In genomic region chrX:134237363-134237702, GRCh38 we compare ENCODE assay signal across 9 cellular contexts. TPM values are rescaled to one million over a fixed set of nuclear protein-coding genes. Genes with fewer than 3 reads are reported as not detected.
A peak's percentile ranks its signal among the peaks of the same experiment; 100 is the strongest.
DNase-seq lines count a peak whose midpoint lies in the region; ATAC-seq and TF ChIP-seq lines count a peak whose summit lies in the region.
"Had no signal": no experiment of that assay in that cellular context is flagged by ENCODE, and none has a peak within 500 bp of the region (broad histone marks: within the 10 kb centered on the region; RNA-seq: fewer than 3 reads in every experiment).

No MANE protein-coding gene starts in this region.

- H3K36me3 ChIP-seq in colonic mucosa (no peaks in the 10 kb centered on the region), lower lobe of right lung (no peaks in the 10 kb centered on the region), tibial artery (no peaks in the 10 kb centered on the region)

- no peak overlapping the region for H3K9ac ChIP-seq in colonic mucosa (ENCODE audit: low read depth in 2 of 2, low read length in 2 of 2)

- DNase-seq in activated CD8-positive, alpha-beta T cell treated with anti-CD3 and anti-CD28 coated beads, Interleukin-2, amount 10 ng/mL, durations not matched to agents 7 days and 5 days = no peak
- no peak for DNase-seq in activated CD8-positive, alpha-beta T cell treated with anti-CD3 and anti-CD28 coated beads for 36 hours
- DNase-seq in colonic mucosa (no peak), lower lobe of right lung (no peak), tibial artery (no peak), GM13977 (ENCODE audit: low spot score) (no peak), NCI-H2081 (lab: John Stamatoyannopoulos, UW) (no peak)
- DNase-seq: KG1 had no signal

- ATAC-seq in activated CD8-positive, alpha-beta T cell treated with anti-CD3 and anti-CD28 coated beads, Interleukin-2, amount 10 ng/mL, durations not matched to agents 7 days and 5 days = no peak
- no peak for ATAC-seq in activated CD8-positive, alpha-beta T cell treated with anti-CD3 and anti-CD28 coated beads for 36 hours
- ATAC-seq in lower lobe of right lung (peak in 1 of 2 donors; percentile 35), HG03457 (IDR thresholded peaks at IDR 0.05; ENCODE audit: unreplicated experiment) (no peak)

- no peaks in the 10 kb centered on the region for H3K9me3 ChIP-seq in colonic mucosa
- H3K9me3 ChIP-seq in lower lobe of right lung = no peaks in the 10 kb centered on the region
- no peaks in the 10 kb centered on the region for H3K9me3 ChIP-seq in tibial artery

- CTCF ChIA-PET in activated CD8-positive, alpha-beta T cell treated with anti-CD3 and anti-CD28 coated beads, Interleukin-2, amount 10 ng/mL, durations not matched to agents 7 days and 5 days (lab: Charles Lee) = no interaction called here
- CTCF ChIA-PET in activated CD8-positive, alpha-beta T cell treated with anti-CD3 and anti-CD28 coated beads for 36 hours (lab: Charles Lee) = no interaction called here

- no peak overlapping the region for H3K27ac Mint-ChIP-seq in activated CD8-positive, alpha-beta T cell treated with anti-CD3 and anti-CD28 coated beads, Interleukin-2, amount 10 ng/mL, durations not matched to agents 7 days and 5 days
- H3K27ac Mint-ChIP-seq in activated CD8-positive, alpha-beta T cell treated with anti-CD3 and anti-CD28 coated beads for 36 hours = no peak overlapping the region

- H3K9me3 Mint-ChIP-seq in activated CD8-positive, alpha-beta T cell treated with anti-CD3 and anti-CD28 coated beads, Interleukin-2, amount 10 ng/mL, durations not matched to agents 7 days and 5 days (ENCODE audit: insufficient read depth) = no peaks in the 10 kb centered on the region
- H3K9me3 Mint-ChIP-seq in activated CD8-positive, alpha-beta T cell treated with anti-CD3 and anti-CD28 coated beads for 36 hours = no peaks in the 10 kb centered on the region

- no peak for TF ChIP-seq CTCF in activated CD8-positive, alpha-beta T cell treated with anti-CD3 and anti-CD28 coated beads for 36 hours (IDR thresholded peaks at IDR 0.05)
- TF ChIP-seq CTCF in colonic mucosa (IDR thresholded peaks at IDR 0.05) (no peak), lower lobe of right lung (IDR thresholded peaks at IDR 0.05) (no peak), tibial artery (IDR thresholded peaks at IDR 0.05) (no peak), GM13977 (IDR thresholded peaks at IDR 0.05; ENCODE audit: extremely low read depth, insufficient read depth, missing control alignments) (no peak)

- peaks cover 8% of the 10 kb centered on the region for H3K4me1 Mint-ChIP-seq in activated CD8-positive, alpha-beta T cell treated with anti-CD3 and anti-CD28 coated beads, Interleukin-2, amount 10 ng/mL, durations not matched to agents 7 days and 5 days (ENCODE audit: low read depth)
- H3K4me1 Mint-ChIP-seq in activated CD8-positive, alpha-beta T cell treated with anti-CD3 and anti-CD28 coated beads for 36 hours (ENCODE audit: low read depth) = peaks cover 10% of the 10 kb centered on the region

- in situ Hi-C loops in GM13977 (cut with MboI; ENCODE audit: low pct_unique_long_range_greater_than_20kb, low sequenced_read_pairs, unreplicated experiment) = no loop called here

- H3K4me3 Mint-ChIP-seq in activated CD8-positive, alpha-beta T cell treated with anti-CD3 and anti-CD28 coated beads, Interleukin-2, amount 10 ng/mL, durations not matched to agents 7 days and 5 days = peak overlapping the region; percentile 15
- no peak overlapping the region for H3K4me3 Mint-ChIP-seq in activated CD8-positive, alpha-beta T cell treated with anti-CD3 and anti-CD28 coated beads for 36 hours

- H3K4me1 ChIP-seq in colonic mucosa (no peaks in the 10 kb centered on the region), lower lobe of right lung (no peaks in the 10 kb centered on the region), tibial artery (peaks cover 0 to 5% (median 0%) of the 10 kb centered on the region in 4 donors)

- POLR2A ChIA-PET in activated CD8-positive, alpha-beta T cell treated with anti-CD3 and anti-CD28 coated beads, Interleukin-2, amount 10 ng/mL, durations not matched to agents 7 days and 5 days (lab: Charles Lee) = no interaction called here
- POLR2A ChIA-PET in activated CD8-positive, alpha-beta T cell treated with anti-CD3 and anti-CD28 coated beads for 36 hours (lab: Charles Lee) = no interaction called here

- H3K36me3 Mint-ChIP-seq in activated CD8-positive, alpha-beta T cell treated with anti-CD3 and anti-CD28 coated beads, Interleukin-2, amount 10 ng/mL, durations not matched to agents 7 days and 5 days (ENCODE audit: low read depth) = no peaks in the 10 kb centered on the region
- no peaks in the 10 kb centered on the region for H3K36me3 Mint-ChIP-seq in activated CD8-positive, alpha-beta T cell treated with anti-CD3 and anti-CD28 coated beads for 36 hours (ENCODE audit: low read depth)

- H3K27me3 Mint-ChIP-seq in activated CD8-positive, alpha-beta T cell treated with anti-CD3 and anti-CD28 coated beads, Interleukin-2, amount 10 ng/mL, durations not matched to agents 7 days and 5 days (ENCODE audit: low read depth) = peaks cover 3% of the 10 kb centered on the region
- H3K27me3 Mint-ChIP-seq in activated CD8-positive, alpha-beta T cell treated with anti-CD3 and anti-CD28 coated beads for 36 hours = peaks cover 17% of the 10 kb centered on the region

- H3K4me3 ChIP-seq in colonic mucosa (peak overlapping the region; percentile 33), lower lobe of right lung (peak overlapping the region; percentile 46), tibial artery (peak overlapping the region; percentile 48 to 55)

- intact Hi-C loops in activated CD8-positive, alpha-beta T cell treated with anti-CD3 and anti-CD28 coated beads for 36 hours (cut with micrococcal nuclease) = no loop called here
- intact Hi-C loops in colonic mucosa (cut with DNase I) = no loop called here
- intact Hi-C loops in lower lobe of right lung (cut with DNase I) = no loop called here
- intact Hi-C loops in tibial artery (cut with DNase I; ENCODE audit: low total_unique reads) = no loop called here

- H3K27ac ChIP-seq in colonic mucosa (no peak overlapping the region), lower lobe of right lung (no peak overlapping the region), tibial artery (no peak overlapping the region)

- H3K27me3 ChIP-seq in colonic mucosa (peaks cover 8% of the 10 kb centered on the region), lower lobe of right lung (ENCODE audit: low read depth) (no peaks in the 10 kb centered on the region), tibial artery (no peaks in the 10 kb centered on the region)

RNA-seq across cellular contexts. Expression of gene CCDC160, which starts 0.4 kb away (rescaled TPM):
- total RNA-seq in activated CD8-positive, alpha-beta T cell treated with anti-CD3 and anti-CD28 coated beads, Interleukin-2, amount 10 ng/mL, durations not matched to agents 7 days and 5 days = not detected
- total RNA-seq in activated CD8-positive, alpha-beta T cell treated with anti-CD3 and anti-CD28 coated beads for 36 hours = not detected
- not detected for total RNA-seq in colonic mucosa
- total RNA-seq in lower lobe of right lung = 0.38 TPM
